9 cellular contexts compared by ENCODE assay signal in the genomic region with DNA sequence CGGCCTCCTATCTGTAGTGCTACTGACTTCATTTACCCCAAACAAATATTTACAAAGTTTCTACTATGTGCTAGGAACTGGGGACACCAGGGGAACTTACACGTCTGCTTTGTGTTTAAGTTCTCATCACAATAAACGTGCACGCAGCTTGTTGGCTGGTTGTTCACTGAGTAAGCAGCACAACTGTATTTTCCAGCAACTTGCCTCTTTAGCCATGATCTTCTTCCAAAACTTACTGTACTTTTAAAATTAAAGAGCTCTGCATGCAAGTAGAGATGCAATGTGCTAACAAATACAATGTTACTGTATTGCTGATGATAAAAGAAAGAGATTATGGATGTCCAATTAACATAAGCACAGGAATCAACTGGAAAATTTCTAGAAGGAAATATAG.
A peak's percentile ranks its signal among the peaks of the same experiment; 100 is the strongest.
DNase-seq lines count a peak whose midpoint lies in the region; ATAC-seq and TF ChIP-seq lines count a peak whose summit lies in the region.
"Had no signal": no experiment of that assay in that cellular context is flagged by ENCODE, and none has a peak within 500 bp of the region (broad histone marks: within the 10 kb centered on the region; RNA-seq: fewer than 3 reads in every experiment).

No MANE protein-coding gene starts in this region.

- DNase-seq in stimulated activated naive CD8-positive, alpha-beta T cell treated with anti-CD3 and anti-CD28 coated beads, Interleukin-15, Interleukin-2, amounts not matched to agents 100 U/mL and 50 U/mL, for 24 hours: no peak
- peak; percentile 49 to 62 for DNase-seq in cardiac fibroblast (ENCODE audit: low read depth in 2 of 2)
- DNase-seq in RPMI8226: no peak
- DNase-seq in omental fat pad (ENCODE audit: low spot score): no peak
- DNase-seq in activated gamma-delta T cell (lab: John Stamatoyannopoulos, UW): no peak
- DNase-seq: NCI-H226 had no signal

- H3K36me3 Mint-ChIP-seq in stimulated activated naive CD8-positive, alpha-beta T cell treated with anti-CD3 and anti-CD28 coated beads, Interleukin-15, Interleukin-2, amounts not matched to agents 100 ng/mL and 50 ng/mL, for 24 hours (ENCODE audit: low read depth): peaks cover 8% of the 10 kb centered on the region

- H3K4me3 Mint-ChIP-seq in stimulated activated naive CD8-positive, alpha-beta T cell treated with anti-CD3 and anti-CD28 coated beads, Interleukin-15, Interleukin-2, amounts not matched to agents 100 ng/mL and 50 ng/mL, for 24 hours: peak overlapping the region; percentile 65

- H3K36me3 ChIP-seq in muscle layer of colon (ENCODE audit: insufficient read depth, low read length): no peaks in the 10 kb centered on the region

- H3K27ac ChIP-seq in muscle layer of colon (ENCODE audit: low read depth, low read length): peak overlapping the region; percentile 57

- H3K9ac ChIP-seq in muscle layer of colon (ENCODE audit: low read length): no peak overlapping the region

- H3K27me3 Mint-ChIP-seq in stimulated activated naive CD8-positive, alpha-beta T cell treated with anti-CD3 and anti-CD28 coated beads, Interleukin-15, Interleukin-2, amounts not matched to agents 100 ng/mL and 50 ng/mL, for 24 hours: no peaks in the 10 kb centered on the region

- H3K9me3 ChIP-seq in muscle layer of colon (ENCODE audit: low read length): no peaks in the 10 kb centered on the region

- TF ChIP-seq CTCF in cardiac fibroblast (IDR thresholded peaks at IDR 0.05; ENCODE audit: low read depth, low read length) (no peak), omental fat pad (IDR thresholded peaks at IDR 0.05) (no peak)

- no peaks in the 10 kb centered on the region for H3K9me3 Mint-ChIP-seq in stimulated activated naive CD8-positive, alpha-beta T cell treated with anti-CD3 and anti-CD28 coated beads, Interleukin-15, Interleukin-2, amounts not matched to agents 100 ng/mL and 50 ng/mL, for 24 hours

- ATAC-seq in stimulated activated naive CD8-positive, alpha-beta T cell treated with anti-CD3 and anti-CD28 coated beads, Interleukin-15, Interleukin-2, amounts not matched to agents 100 U/mL and 50 U/mL, for 24 hours: no peak
- ATAC-seq in omental fat pad (ENCODE audit: low FRiP score) (no peak), GM18505 (IDR thresholded peaks at IDR 0.05; ENCODE audit: unreplicated experiment) (no peak)

- H3K4me1 Mint-ChIP-seq in stimulated activated naive CD8-positive, alpha-beta T cell treated with anti-CD3 and anti-CD28 coated beads, Interleukin-15, Interleukin-2, amounts not matched to agents 100 ng/mL and 50 ng/mL, for 24 hours (ENCODE audit: low read depth): peaks cover 98% of the 10 kb centered on the region

- H3K4me3 ChIP-seq in cardiac fibroblast (replicated peaks in 1 of 2; ENCODE audit: low read depth in 2 of 2, low read length in 2 of 2) (no peak overlapping the region), muscle layer of colon (ENCODE audit: low read depth in 1 of 2, low read length in 2 of 2) (no peak overlapping the region)

- peak overlapping the region; percentile 93 for H3K27ac Mint-ChIP-seq in stimulated activated naive CD8-positive, alpha-beta T cell treated with anti-CD3 and anti-CD28 coated beads, Interleukin-15, Interleukin-2, amounts not matched to agents 100 ng/mL and 50 ng/mL, for 24 hours

- TF ChIP-seq POLR2A in GM18505 (IDR thresholded peaks at IDR 0.05; ENCODE audit: borderline replicate concordance, extremely low read depth, insufficient read depth, insufficient read length): no peak

- no peaks in the 10 kb centered on the region for H3K27me3 ChIP-seq in muscle layer of colon (ENCODE audit: control insufficient read depth in 1 of 2, insufficient read depth in 2 of 2, low read length in 2 of 2)

- H3K4me1 ChIP-seq in muscle layer of colon (ENCODE audit: insufficient read depth, low read length): peaks cover 60% of the 10 kb centered on the region

Comparison
In these comparisons a context has a peak if more than half of its experiments do, and no peak if none do; other contexts are left out.
1. DNase-seq: peak in cardiac fibroblast (2 of 2); none in stimulated activated naive CD8-positive, alpha-beta T cell treated with anti-CD3 and anti-CD28 coated beads, Interleukin-15, Interleukin-2, amounts not matched to agents 100 U/mL and 50 U/mL, for 24 hours (single experiment), RPMI8226 (single experiment), omental fat pad (single experiment) and activated gamma-delta T cell (single experiment).